ENCODE assay signal across 19 cellular contexts in genomic region chr6:120608826-120609225, GRCh38.
DNase-seq lines count a peak whose midpoint lies in the region.
"Had no signal": no experiment of that assay in that cellular context is flagged by ENCODE, and none has a peak within 500 bp of the region (broad histone marks: within the 10 kb centered on the region; RNA-seq: fewer than 3 reads in every experiment).

No MANE protein-coding gene starts in this region.

- peak; percentile 11 for DNase-seq in A172 (ENCODE audit: low spot score)
- peak; percentile 57 for DNase-seq in HT1080 (ENCODE audit: low read depth)
- DNase-seq in amniotic epithelial cell (ENCODE audit: low read depth): peak; percentile 4
- peak; percentile 4 for DNase-seq in hepatic stellate cell (ENCODE audit: low spot score)
- DNase-seq in NCI-H1092 (lab: John Stamatoyannopoulos, UW): no peak
- DNase-seq in SIG-M5 treated with dmso at 0.1 percent for 504 hours (lab: John Stamatoyannopoulos, UW; ENCODE audit: unreplicated experiment): no peak
- DNase-seq in mesenteric fat pad (ENCODE audit: low spot score): no peak
- DNase-seq in activated T-cell treated with anti-CD3 and anti-CD28 coated beads, Interleukin-2, amount 50 U/mL, for 24 hours: no peak
- DNase-seq: activated effector memory CD4-positive, alpha-beta T cell treated with Interleukin-2 at 50 U/mL for 16 hours; CD4-positive, CD25-positive, alpha-beta regulatory T cell; DMS79 treated with DMSO at 0.1 percent for 48 hours; glutamatergic neuron; NCI-H146; NCI-H345; Right ventricle myocardium superior; stimulated activated naive CD4-positive, alpha-beta T cell; T-helper 2 cell; upper lobe of left lung had no signal

- no peak overlapping the region for H3K27ac Mint-ChIP-seq in activated T-cell treated with anti-CD3 and anti-CD28 coated beads, Interleukin-2, amount 50 U/mL, for 24 hours
- H3K27ac Mint-ChIP-seq: CD4-positive, CD25-positive, alpha-beta regulatory T cell; nephron had no signal

- H3K4me3 Mint-ChIP-seq in activated T-cell treated with anti-CD3 and anti-CD28 coated beads, Interleukin-2, amount 50 U/mL, for 24 hours: no peak overlapping the region
- H3K4me3 Mint-ChIP-seq: CD4-positive, CD25-positive, alpha-beta regulatory T cell; nephron had no signal

- no peaks in the 10 kb centered on the region for H3K9me3 Mint-ChIP-seq in activated T-cell treated with anti-CD3 and anti-CD28 coated beads, Interleukin-2, amount 50 U/mL, for 24 hours
- H3K9me3 Mint-ChIP-seq: nephron had no signal

- no peaks in the 10 kb centered on the region for H3K27me3 Mint-ChIP-seq in activated T-cell treated with anti-CD3 and anti-CD28 coated beads, Interleukin-2, amount 50 U/mL, for 24 hours
- H3K27me3 Mint-ChIP-seq: CD4-positive, CD25-positive, alpha-beta regulatory T cell had no signal

- H3K4me1 Mint-ChIP-seq in activated T-cell treated with anti-CD3 and anti-CD28 coated beads, Interleukin-2, amount 50 U/mL, for 24 hours (ENCODE audit: low read depth): no peaks in the 10 kb centered on the region
- H3K4me1 Mint-ChIP-seq: CD4-positive, CD25-positive, alpha-beta regulatory T cell; nephron had no signal

- H3K36me3 Mint-ChIP-seq in activated T-cell treated with anti-CD3 and anti-CD28 coated beads, Interleukin-2, amount 50 U/mL, for 24 hours (ENCODE audit: low read depth): no peaks in the 10 kb centered on the region
- H3K36me3 Mint-ChIP-seq: CD4-positive, CD25-positive, alpha-beta regulatory T cell had no signal

Comparison
In these comparisons a context has a peak if more than half of its experiments do, and no peak if none do; other contexts are left out.
1. DNase-seq: peak in A172 (single experiment), HT1080 (single experiment), amniotic epithelial cell (single experiment) and hepatic stellate cell (single experiment); none in NCI-H1092 (single experiment), SIG-M5 treated with dmso at 0.1 percent for 504 hours (single experiment), mesenteric fat pad (single experiment) and activated T-cell treated with anti-CD3 and anti-CD28 coated beads, Interleukin-2, amount 50 U/mL, for 24 hours (single experiment).